Comparison of ENCODE assay signal across 29 cellular contexts in genomic region chr7:93453264-93453663, GRCh38.
"Had no signal": no experiment of that assay in that cellular context is flagged by ENCODE, and none has a peak within 500 bp of the region (broad histone marks: within the 10 kb centered on the region; RNA-seq: fewer than 3 reads in every experiment).

No MANE protein-coding gene starts in this region.

- ATAC-seq: activated CD4-positive, CD25-positive, alpha-beta regulatory T cell treated with anti-CD3 and anti-CD28 coated beads, Interleukin-2, amount 50 U/mL, for 24 hours; activated CD8-positive, alpha-beta T cell treated with anti-CD3 and anti-CD28 coated beads for 36 hours; activated naive CD4-positive, alpha-beta T cell treated with anti-CD3 and anti-CD28 coated beads, Interleukin-2, amount 50 U/mL, for 72 hours; activated T-cell treated with anti-CD3 and anti-CD28 coated beads, Interleukin-2, amount 50 U/mL, for 4 hours; activated T-helper 17 cell treated with anti-CD3 and anti-CD28 coated beads, Interleukin-2, amount 50 U/mL, for 72 hours; esophagus mucosa; foreskin keratinocyte; gastrocnemius medialis; heart left ventricle; T-helper 17 cell had no signal

- H3K9me3 ChIP-seq: gastrocnemius medialis, heart left ventricle had no signal

- H3K27me3 ChIP-seq: gastrocnemius medialis had no signal

- FAIRE-seq: astrocyte, bronchial epithelial cell had no signal

- H3K4me3 ChIP-seq: coronary artery, dorsolateral prefrontal cortex, gastrocnemius medialis, heart left ventricle had no signal

- H3K4me1 ChIP-seq: foreskin keratinocyte, gastrocnemius medialis, heart left ventricle had no signal

- H3K36me3 ChIP-seq: brain microvascular endothelial cell, gastrocnemius medialis, heart left ventricle, WERI-Rb-1 had no signal

- DNase-seq: activated B cell treated with CpG ODN at 0.5 μM for 24 hours; activated CD4-positive, alpha-beta T cell treated with anti-CD3 and anti-CD28 coated beads for 48 hours; activated CD4-positive, alpha-beta T cell treated with anti-CD3 and anti-CD28 coated beads, Interleukin-2, amount 50 U/mL, for 1 hour; activated CD4-positive, alpha-beta T cell treated with anti-CD3 and anti-CD28 coated beads, Interleukin-2, amount 50 U/mL, for 48 hours; activated CD8-positive, alpha-beta memory T cell treated with anti-CD3 and anti-CD28 coated beads for 24 hours; activated CD8-positive, alpha-beta T cell treated with anti-CD3 and anti-CD28 coated beads for 36 hours; activated effector memory CD4-positive, alpha-beta T cell treated with Interleukin-2 at 50 U/mL for 16 hours; activated naive CD4-positive, alpha-beta T cell treated with anti-CD3 and anti-CD28 coated beads for 36 hours; activated naive CD8-positive, alpha-beta T cell treated with anti-CD3 and anti-CD28 coated beads, Interleukin-2, amount 10 ng/mL, durations not matched to agents 7 days and 5 days; activated T-cell treated with anti-CD3 and anti-CD28 coated beads, Interleukin-2, amount 50 U/mL, for 4 hours; anterior cingulate cortex; brain microvascular endothelial cell; dorsolateral prefrontal cortex; effector memory CD4-positive, alpha-beta T cell; endodermal cell; foreskin keratinocyte; gastrocnemius medialis; glutamatergic neuron; heart left ventricle; T-helper 17 cell; T1000; WERI-Rb-1 had no signal

- H3K27ac ChIP-seq: brain microvascular endothelial cell, coronary artery, dorsolateral prefrontal cortex, foreskin keratinocyte, gastrocnemius medialis, heart left ventricle, WERI-Rb-1 had no signal
